ENCODE assay signal across 16 cellular contexts in genomic region chr6:148709577-148709976, GRCh38. TPM values are rescaled to one million over a fixed set of nuclear protein-coding genes. Genes with fewer than 3 reads are reported as not detected.
"Had no signal": no experiment of that assay in that cellular context is flagged by ENCODE, and none has a peak within 500 bp of the region (broad histone marks: within the 10 kb centered on the region; RNA-seq: fewer than 3 reads in every experiment).

No MANE protein-coding gene starts in this region.

- FAIRE-seq: astrocyte, pancreas had no signal

- H3K27me3 ChIP-seq: cardiac muscle cell, pancreas, thyroid gland, uterus had no signal

- H3K4me3 ChIP-seq: cardiac muscle cell, mucosa of descending colon, pancreas, thyroid gland, uterus had no signal

- H3K4me1 ChIP-seq: pancreas, thyroid gland, uterus had no signal

- DNase-seq: activated CD4-positive, alpha-beta memory T cell treated with anti-CD3 and anti-CD28 coated beads for 36 hours; activated CD4-positive, alpha-beta T cell treated with anti-CD3 and anti-CD28 coated beads for 36 hours; activated CD8-positive, alpha-beta memory T cell treated with anti-CD3 and anti-CD28 coated beads, Interleukin-2, amount 10 ng/mL, durations not matched to agents 7 days and 5 days; activated naive CD4-positive, alpha-beta T cell treated with anti-CD3 and anti-CD28 coated beads, Interleukin-2, amount 10 ng/mL, durations not matched to agents 7 days and 5 days; activated T-cell treated with anti-CD3 and anti-CD28 coated beads, Interleukin-2, amount 50 U/mL, for 24 hours; hypothalamus; left ventricle myocardium superior; mucosa of descending colon; naive thymus-derived CD4-positive, alpha-beta T cell; pancreas; retina; thyroid gland; uterus had no signal

- H3K27ac ChIP-seq: cardiac muscle cell, pancreas, thyroid gland had no signal

- ATAC-seq: activated CD4-positive, alpha-beta T cell treated with anti-CD3 and anti-CD28 coated beads for 36 hours; activated CD8-positive, alpha-beta memory T cell treated with anti-CD3 and anti-CD28 coated beads, Interleukin-2, amount 10 ng/mL, durations not matched to agents 7 days and 5 days; left ventricle myocardium superior; mucosa of descending colon; naive thymus-derived CD4-positive, alpha-beta T cell; pancreas; stimulated activated effector memory CD8-positive, alpha-beta T cell treated with anti-CD3 and anti-CD28 coated beads, Interleukin-12 subunit alpha, Interleukin-12 subunit beta, amount 100 ng/mL, for 72 hours had no signal

- H3K9me3 ChIP-seq: pancreas, thyroid gland, uterus had no signal

- H3K36me3 ChIP-seq: cardiac muscle cell, pancreas, thyroid gland, uterus had no signal

RNA-seq across cellular contexts. Expression of gene UST, which starts 37.3 kb away (rescaled TPM):
- polyA plus RNA-seq: naive thymus-derived CD4-positive, alpha-beta T cell had no signal
